10 cellular contexts compared by ENCODE assay signal in the genomic region with DNA sequence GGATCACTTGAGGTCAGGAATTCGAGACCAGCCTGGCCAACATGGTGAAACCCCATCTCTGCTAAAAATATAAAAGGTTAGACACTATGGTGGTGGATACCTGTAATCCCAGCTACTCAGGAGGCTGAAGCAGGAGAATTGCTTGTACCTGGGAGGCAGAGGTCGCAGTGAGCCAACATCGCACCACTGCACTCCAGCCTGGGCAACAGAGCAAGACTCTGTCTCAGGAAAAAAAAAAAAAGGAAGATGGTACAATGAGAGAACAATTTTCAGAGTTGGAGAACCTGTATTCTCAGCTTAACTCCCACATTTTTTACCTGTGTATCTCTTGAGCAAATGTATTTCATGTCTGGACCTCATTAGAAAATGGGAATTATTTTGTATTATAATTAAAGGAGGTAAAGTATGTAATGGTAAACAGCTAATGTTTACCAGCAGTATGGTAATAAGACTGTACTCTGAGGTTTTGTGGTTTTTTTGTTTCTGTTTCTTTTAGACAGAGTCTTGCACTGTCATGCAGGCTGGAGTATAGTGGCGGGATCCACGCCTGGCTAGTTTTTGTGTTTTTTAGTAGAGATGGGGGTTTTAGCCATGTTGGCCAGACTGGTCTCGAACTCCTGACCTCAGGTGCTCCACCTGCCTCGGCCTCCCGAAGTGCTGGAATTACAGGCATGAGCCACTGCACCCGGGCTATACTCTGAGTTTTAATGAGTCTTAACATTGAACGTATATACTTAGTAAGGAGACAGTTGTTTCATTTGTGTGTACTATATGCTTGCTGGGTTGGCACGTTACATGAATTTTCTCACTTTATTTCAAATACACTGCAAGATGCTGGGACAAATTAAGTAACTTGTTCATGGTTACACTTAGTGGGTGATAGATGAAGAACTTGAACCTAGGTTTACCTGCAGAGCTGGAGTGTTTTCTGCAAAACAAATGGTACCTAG. TPM values are rescaled to one million over a fixed set of nuclear protein-coding genes. Genes with fewer than 3 reads are reported as not detected.
DNase-seq lines count a peak whose midpoint lies in the region; ATAC-seq and TF ChIP-seq lines count a peak whose summit lies in the region.
"Had no signal": no experiment of that assay in that cellular context is flagged by ENCODE, and none has a peak within 500 bp of the region (broad histone marks: within the 10 kb centered on the region; RNA-seq: fewer than 3 reads in every experiment).

No MANE protein-coding gene starts in this region.

- no peak overlapping the region for H3K27ac ChIP-seq in foreskin keratinocyte

- ATAC-seq in GM18499 (IDR thresholded peaks at IDR 0.05; ENCODE audit: insufficient read depth, unreplicated experiment) (peak; percentile 92), GM21515 (IDR thresholded peaks at IDR 0.05; ENCODE audit: unreplicated experiment) (peak; percentile 93), HG03520 (IDR thresholded peaks at IDR 0.05; ENCODE audit: unreplicated experiment) (peak; percentile 92), esophagus mucosa (peak; percentile 55), foreskin keratinocyte (no peak)
- ATAC-seq: SK-N-SH treated with all-trans-retinoic acid at 6 μM for 48 hours had no signal

- peaks cover 18% of the 10 kb centered on the region for H3K4me1 ChIP-seq in foreskin keratinocyte

- H3K27me3 ChIP-seq in foreskin keratinocyte: no peaks in the 10 kb centered on the region

- TF ChIP-seq CTCF in foreskin keratinocyte (conservative IDR thresholded peaks at IDR 0.05): no peak

- CTCF ChIA-PET in HEK293T (lab: Yijun Ruan, JAX): interaction anchor here (0.6 to 1.1 kb wide), 2 partner anchors 14 to 269 kb away, joined by 3 read pairs; no protein-coding TSS in a partner anchor

- POLR2A ChIA-PET in HEK293T (lab: Yijun Ruan, JAX): no interaction called here

- DNase-seq in NCI-H226 (no peak), HEK293T (ENCODE audit: extremely low spot score) (no peak), foreskin keratinocyte (no peak)
- no peak for DNase-seq in activated CD8-positive, alpha-beta memory T cell treated with anti-CD3 and anti-CD28 coated beads for 24 hours
- DNase-seq: retina had no signal

TF ChIP-seq in HEK293T, 16 proteins besides CTCF, POLR2A, EP300 and RAD21:
- TF ChIP-seq ZNF384 (IDR thresholded peaks at IDR 0.05) (no peak), FOXM1 (IDR thresholded peaks at IDR 0.05; ENCODE audit: borderline replicate concordance) (no peak), NFRKB (IDR thresholded peaks at IDR 0.05) (no peak), TARDBP (IDR thresholded peaks at IDR 0.05) (no peak)
TF ChIP-seq in HEK293T: peak in this region for 0.

RNA-seq across cellular contexts. Expression of a gene that starts 16.2 kb away (rescaled TPM):
- total RNA-seq in esophagus mucosa: 19.6 TPM
- total RNA-seq in foreskin keratinocyte: 54.3 and 63.2 TPM in 2 replicates
- 20.4 and 22.0 TPM in 2 replicates for polyA plus RNA-seq in foreskin keratinocyte
